Comparison of ENCODE assay signal across 8 cellular contexts in genomic region chr16:20774703-20775362, GRCh38. TPM values are rescaled to one million over a fixed set of nuclear protein-coding genes. Genes with fewer than 3 reads are reported as not detected.
DNase-seq lines count a peak whose midpoint lies in the region; ATAC-seq, FAIRE-seq and TF ChIP-seq lines count a peak whose summit lies in the region.

No MANE protein-coding gene starts in this region.

- ATAC-seq in activated CD4-positive, CD25-positive, alpha-beta regulatory T cell treated with anti-CD3 and anti-CD28 coated beads, Interleukin-2, amount 50 U/mL, for 24 hours = peak; percentile 41 to 71
- ATAC-seq in stimulated activated naive B cell treated with anti-CD40 and anti-IgM and Interleukin-4, amounts not matched to agents 10 μg/mL and 1 μg/mL and 100 μg/mL, for 72 hours (replicated peaks) = peak; percentile 81 to 84

- DNase-seq in ACHN (peak; percentile 95), GM18507 (ENCODE audit: extremely low spot score, insufficient read length, low read depth) (peak; percentile 30), NCI-H2227 treated with DMSO at 0.1 percent for 48 hours (lab: John Stamatoyannopoulos, UW) (peak; percentile 21), dermis blood vessel endothelial cell (peak; percentile 85), mesenchymal stem cell (peak; percentile 65), vagina (ENCODE audit: extremely low spot score in 2 of 2) (no peak)
- DNase-seq in stimulated activated naive B cell treated with anti-CD40 and anti-IgM and Interleukin-4, amounts not matched to agents 10 μg/mL and 1 μg/mL and 100 μg/mL, for 72 hours = peak; percentile 32

- H3K79me1 ChIP-seq in mesenchymal stem cell (replicated peaks; ENCODE audit: low read length, poor library complexity, severe bottlenecking) = no peaks in the 10 kb centered on the region

- H2BK5ac ChIP-seq in mesenchymal stem cell (ENCODE audit: low read depth, low read length, poor library complexity, severe bottlenecking) = no peak overlapping the region

- H3K14ac ChIP-seq in mesenchymal stem cell (ENCODE audit: low read length in 2 of 2) = no peak overlapping the region

- no peak overlapping the region for H3K4me3 ChIP-seq in mesenchymal stem cell (ENCODE audit: insufficient read depth in 1 of 2, low read depth in 1 of 2, low read length in 2 of 2)
- H3K4me3 ChIP-seq in vagina = no peak overlapping the region

- no peak overlapping the region for H3K4ac ChIP-seq in mesenchymal stem cell (ENCODE audit: low read depth in 1 of 2, low read length in 2 of 2)

- H3K4me1 ChIP-seq in mesenchymal stem cell (ENCODE audit: control insufficient read depth, insufficient read depth, low read depth, low read length) (peaks cover 2% of the 10 kb centered on the region), vagina (no peaks in the 10 kb centered on the region)

- TF ChIP-seq CTCF in vagina (IDR thresholded peaks at IDR 0.05) = peak in 1 of 3 experiments; percentile 18

- TF ChIP-seq POLR2A in vagina (IDR thresholded peaks at IDR 0.05) = no peak

- no peak overlapping the region for H4K91ac ChIP-seq in mesenchymal stem cell (ENCODE audit: low read length)

- H2BK12ac ChIP-seq in mesenchymal stem cell (ENCODE audit: low read length in 2 of 2) = no peak overlapping the region

- H3K9ac ChIP-seq in mesenchymal stem cell (ENCODE audit: low read length) = no peak overlapping the region

- intact Hi-C loops in vagina (cut with DNase I) = no loop called here

- no peaks in the 10 kb centered on the region for H3K4me1 Mint-ChIP-seq in stimulated activated naive B cell treated with anti-CD40 and anti-IgM and Interleukin-4, amounts not matched to agents 10 μg/mL and 1 μg/mL and 100 μg/mL, for 72 hours

- no peak overlapping the region for H2AFZ ChIP-seq in mesenchymal stem cell (ENCODE audit: low read depth, low read length)

- H3K9me3 ChIP-seq in mesenchymal stem cell (ENCODE audit: control insufficient read depth, low read length) (no peaks in the 10 kb centered on the region), vagina (no peaks in the 10 kb centered on the region)

- H3K4me3 Mint-ChIP-seq in stimulated activated naive B cell treated with anti-CD40 and anti-IgM and Interleukin-4, amounts not matched to agents 10 μg/mL and 1 μg/mL and 100 μg/mL, for 72 hours = no peak overlapping the region

- H3K27ac ChIP-seq in mesenchymal stem cell (ENCODE audit: low read length, poor library complexity, severe bottlenecking) (no peak overlapping the region), vagina (no peak overlapping the region)

- FAIRE-seq in GM18507 (lab: Jason Lieb, UNC) = peak; percentile 78

- H3K27ac Mint-ChIP-seq in stimulated activated naive B cell treated with anti-CD40 and anti-IgM and Interleukin-4, amounts not matched to agents 10 μg/mL and 1 μg/mL and 100 μg/mL, for 72 hours = no peak overlapping the region

- no peaks in the 10 kb centered on the region for H3K36me3 Mint-ChIP-seq in stimulated activated naive B cell treated with anti-CD40 and anti-IgM and Interleukin-4, amounts not matched to agents 10 μg/mL and 1 μg/mL and 100 μg/mL, for 72 hours

- no peak overlapping the region for H4K8ac ChIP-seq in mesenchymal stem cell (ENCODE audit: low read length)

- no peaks in the 10 kb centered on the region for H3K9me3 Mint-ChIP-seq in stimulated activated naive B cell treated with anti-CD40 and anti-IgM and Interleukin-4, amounts not matched to agents 10 μg/mL and 1 μg/mL and 100 μg/mL, for 72 hours

- H3K4me2 ChIP-seq in mesenchymal stem cell (ENCODE audit: low read length, poor library complexity, severe bottlenecking) = no peak overlapping the region

- H3K27me3 ChIP-seq in mesenchymal stem cell (ENCODE audit: control insufficient read depth in 1 of 2, insufficient read depth in 1 of 2, low read length in 2 of 2) = no peaks in the 10 kb centered on the region
- H3K27me3 ChIP-seq in vagina = no peaks in the 10 kb centered on the region

- H2BK15ac ChIP-seq in mesenchymal stem cell (ENCODE audit: low read depth, poor library complexity, severe bottlenecking) = no peak overlapping the region

- H2AK5ac ChIP-seq in mesenchymal stem cell (ENCODE audit: low read length, severe bottlenecking) = no peak overlapping the region

- in situ Hi-C loops in ACHN (cut with HindIII; ENCODE audit: low pct_ligation_motif_present, low pct_unique_long_range_greater_than_20kb, low sequenced_read_pairs) = no loop called here

- H3K27me3 Mint-ChIP-seq in stimulated activated naive B cell treated with anti-CD40 and anti-IgM and Interleukin-4, amounts not matched to agents 10 μg/mL and 1 μg/mL and 100 μg/mL, for 72 hours = no peaks in the 10 kb centered on the region

- 44% methylated on average over 5 of the region's 7 CpGs for WGBS in mesenchymal stem cell

- no peak overlapping the region for H3K23ac ChIP-seq in mesenchymal stem cell (ENCODE audit: low read length in 2 of 2)

- H3K36me3 ChIP-seq in mesenchymal stem cell (ENCODE audit: control insufficient read depth in 1 of 2, insufficient read depth in 2 of 2, low read depth in 1 of 2, low read length in 2 of 2) = no peaks in the 10 kb centered on the region
- no peaks in the 10 kb centered on the region for H3K36me3 ChIP-seq in vagina

- no peak overlapping the region for H2BK120ac ChIP-seq in mesenchymal stem cell (ENCODE audit: low read depth, low read length)

- no peak overlapping the region for H3K18ac ChIP-seq in mesenchymal stem cell (ENCODE audit: low read depth in 1 of 2, low read length in 2 of 2)

RNA-seq across cellular contexts. Expression of gene ACSM3, which starts 11.0 kb away (rescaled TPM):
- total RNA-seq in dermis blood vessel endothelial cell (under 0.01 and 0.23 TPM in 2 replicates), vagina (70.2 TPM)
- polyA plus RNA-seq in mesenchymal stem cell (2013, experiment 1 of 2) = 0.25 TPM
- 0.15 TPM for polyA plus RNA-seq in mesenchymal stem cell (2013, experiment 2 of 2)

RNA-seq across cellular contexts. Expression of gene ERI2, which starts 31.4 kb away (rescaled TPM):
- total RNA-seq in dermis blood vessel endothelial cell = 14.3 and 18.4 TPM in 2 replicates
- polyA plus RNA-seq in mesenchymal stem cell (2013, experiment 1 of 2) = 5.4 TPM
- polyA plus RNA-seq in mesenchymal stem cell (2013, experiment 2 of 2) = 5.5 TPM
- total RNA-seq in vagina = 6.4 TPM

RNA-seq across cellular contexts. Expression of gene REXO5, which starts 31.5 kb away (rescaled TPM):
- 5.0 and 6.5 TPM in 2 replicates for total RNA-seq in dermis blood vessel endothelial cell
- polyA plus RNA-seq in mesenchymal stem cell (2013, experiment 1 of 2) = 0.88 TPM
- polyA plus RNA-seq in mesenchymal stem cell (2013, experiment 2 of 2) = 1.2 TPM
- total RNA-seq in vagina = 3.7 TPM

RNA-seq across cellular contexts. Expression of gene THUMPD1, which starts 33.2 kb away (rescaled TPM):
- total RNA-seq in dermis blood vessel endothelial cell (91.6 and 93.1 TPM in 2 replicates), vagina (60.9 TPM)
- 18.4 TPM for polyA plus RNA-seq in mesenchymal stem cell (2013, experiment 1 of 2)
- 19.5 TPM for polyA plus RNA-seq in mesenchymal stem cell (2013, experiment 2 of 2)

Comparison
In these comparisons a context has a peak if more than half of its experiments do, and no peak if none do; other contexts are left out.
1. DNase-seq: peak in ACHN (single experiment), GM18507 (single experiment), NCI-H2227 treated with DMSO at 0.1 percent for 48 hours (single experiment), dermis blood vessel endothelial cell (single experiment), mesenchymal stem cell (single experiment) and stimulated activated naive B cell treated with anti-CD40 and anti-IgM and Interleukin-4, amounts not matched to agents 10 μg/mL and 1 μg/mL and 100 μg/mL, for 72 hours (single experiment); none in vagina (0 of 2).
2. RNA of gene ACSM3, which starts 11.0 kb away (total RNA-seq): 70.2 TPM in vagina (single experiment); under 0.01 to 0.23 TPM in dermis blood vessel endothelial cell; every median in the first group is over 10 times any median in the second.